16 cellular contexts compared by ENCODE assay signal in the genomic region with DNA sequence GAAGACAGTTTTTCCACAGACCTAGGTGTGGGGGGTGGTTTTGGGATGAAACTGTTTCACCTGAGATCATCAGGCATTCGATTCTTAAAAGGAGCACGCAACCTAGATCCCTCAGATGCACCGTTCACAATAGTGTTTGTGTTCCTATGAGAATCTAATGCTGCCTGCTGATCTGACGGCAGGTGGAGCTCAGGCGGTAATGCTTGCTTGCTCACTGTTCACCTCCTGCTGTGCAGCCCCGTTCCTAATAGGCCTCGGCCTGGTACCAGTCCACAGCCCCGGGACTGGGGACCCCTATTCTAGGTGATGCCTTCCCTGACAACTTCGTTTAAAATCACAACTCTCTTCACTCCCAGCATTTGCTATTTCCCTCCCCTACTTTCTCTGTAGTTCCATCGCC.
A peak's percentile ranks its signal among the peaks of the same experiment; 100 is the strongest.
DNase-seq lines count a peak whose midpoint lies in the region; ATAC-seq, FAIRE-seq and TF ChIP-seq lines count a peak whose summit lies in the region.
"Had no signal": no experiment of that assay in that cellular context is flagged by ENCODE, and none has a peak within 500 bp of the region (broad histone marks: within the 10 kb centered on the region; RNA-seq: fewer than 3 reads in every experiment).

No MANE protein-coding gene starts in this region.

- H3K4me2 ChIP-seq in HepG2 (ENCODE audit: low read depth, low read length) (no peak overlapping the region), neuronal stem cell (ENCODE audit: insufficient read depth, low read length, poor library complexity, severe bottlenecking) (no peak overlapping the region)

- H3K27me3 ChIP-seq in HepG2 (ENCODE audit: control insufficient read depth in 1 of 2, insufficient read depth in 2 of 2, low read length in 2 of 2) (peaks cover 2 to 25% of the 10 kb centered on the region in 2 experiments; a peak in 4 of 5 replicates), right lobe of liver (no peaks in the 10 kb centered on the region), neuronal stem cell (ENCODE audit: control insufficient read depth in 3 of 3, insufficient read depth in 3 of 3, low read depth in 1 of 3, low read length in 3 of 3) (no peaks in the 10 kb centered on the region)

- BruUV-seq in HepG2 (replicated peaks; lab: Mats Ljungman, UMichigan): no TSS peak

- H2AK5ac ChIP-seq in neuronal stem cell (ENCODE audit: low read depth, low read length): no peak overlapping the region

- H3K14ac ChIP-seq in neuronal stem cell (ENCODE audit: low read length): no peak overlapping the region

- H3K4me1 Mint-ChIP-seq in type B pancreatic cell (ENCODE audit: unreplicated experiment): no peaks in the 10 kb centered on the region

- H2BK12ac ChIP-seq in neuronal stem cell (ENCODE audit: low read length): no peak overlapping the region

- H3K4ac ChIP-seq in neuronal stem cell (ENCODE audit: low read length): no peak overlapping the region

- H3K9me3 ChIP-seq in HepG2 (ENCODE audit: low read length) (no peaks in the 10 kb centered on the region), right lobe of liver (no peaks in the 10 kb centered on the region), neuronal stem cell (replicated peaks in 1 of 2; ENCODE audit: control insufficient read depth in 2 of 2, insufficient read depth in 1 of 2, low read depth in 1 of 2, low read length in 2 of 2) (no peaks in the 10 kb centered on the region)

- no peaks in the 10 kb centered on the region for H3K79me2 ChIP-seq in HepG2 (ENCODE audit: insufficient read depth, low read length)

- H3K4me3 ChIP-seq in HepG2 (replicated peaks in 1 of 3; ENCODE audit: insufficient read depth in 1 of 3, low read depth in 2 of 3, low read length in 3 of 3) (no peak overlapping the region), right lobe of liver (no peak overlapping the region), neuronal stem cell (ENCODE audit: low read length in 2 of 2) (no peak overlapping the region)

- no peak overlapping the region for H2BK5ac ChIP-seq in neuronal stem cell (ENCODE audit: low read length)

- TF ChIP-seq CTCF in HepG2 (CRISPR knock-in tag; IDR thresholded peaks at IDR 0.05): peak; percentile 37
- TF ChIP-seq CTCF in right lobe of liver (IDR thresholded peaks at IDR 0.05): no peak
- TF ChIP-seq CTCF in type B pancreatic cell (conservative IDR thresholded peaks at IDR 0.05): no peak

- H2BK15ac ChIP-seq in neuronal stem cell (ENCODE audit: low read length): no peak overlapping the region

- in situ Hi-C loops in HepG2 (cut with HindIII; ENCODE audit: extremely low pct_ligation_motif_present, low pct_unique_long_range_greater_than_20kb): no loop called here

- H3K36me3 ChIP-seq in HepG2 (replicated peaks in 1 of 2; ENCODE audit: control insufficient read depth in 1 of 2, insufficient read depth in 2 of 2, low read length in 2 of 2): no peaks in the 10 kb centered on the region
- H3K36me3 ChIP-seq in right lobe of liver: no peaks in the 10 kb centered on the region
- H3K36me3 ChIP-seq in neuronal stem cell (replicated peaks in 1 of 2; ENCODE audit: control insufficient read depth in 2 of 2, insufficient read depth in 2 of 2, low read length in 2 of 2): no peaks in the 10 kb centered on the region

- intact Hi-C loops in HepG2 (cut with micrococcal nuclease; ENCODE audit: unreplicated experiment) (no loop called here), right lobe of liver (cut with DNase I) (no loop called here)

- H4K8ac ChIP-seq in neuronal stem cell (ENCODE audit: low read depth, low read length): no peak overlapping the region

- H2AFZ ChIP-seq in HepG2 (ENCODE audit: low read length) (no peak overlapping the region), neuronal stem cell (ENCODE audit: low read length) (no peak overlapping the region)

- no peaks in the 10 kb centered on the region for H3K36me3 Mint-ChIP-seq in type B pancreatic cell
- H3K36me3 Mint-ChIP-seq: CD4-positive, CD25-positive, alpha-beta regulatory T cell had no signal

- peak overlapping the region; percentile 9 for H3K27ac Mint-ChIP-seq in type B pancreatic cell
- H3K27ac Mint-ChIP-seq: CD4-positive, CD25-positive, alpha-beta regulatory T cell had no signal

- peaks cover 30% of the 10 kb centered on the region for H3K27me3 Mint-ChIP-seq in type B pancreatic cell

- H3K79me1 ChIP-seq in neuronal stem cell (ENCODE audit: low read depth, low read length): no peaks in the 10 kb centered on the region

- TF ChIP-seq EP300 in HepG2 (IDR thresholded peaks at IDR 0.05; ENCODE audit: low read depth in 2 of 2, low read length in 2 of 2) (no peak), HepG2 (CRISPR knock-in tag; IDR thresholded peaks at IDR 0.05; ENCODE audit: borderline replicate concordance) (no peak)

- H4K91ac ChIP-seq in neuronal stem cell (ENCODE audit: low read depth, low read length, poor library complexity): no peak overlapping the region

- H3K18ac ChIP-seq in neuronal stem cell (ENCODE audit: low read length): no peak overlapping the region

- H3K4me3 Mint-ChIP-seq in type B pancreatic cell: no peak overlapping the region

- peak; percentile 47; the same call in 1 of the 3 replicates for ATAC-seq in HepG2
- no peak for ATAC-seq in right lobe of liver
- ATAC-seq: HCT116 had no signal

- H3K4me1 ChIP-seq in HepG2 (ENCODE audit: insufficient read depth, low read length) (no peaks in the 10 kb centered on the region), right lobe of liver (no peaks in the 10 kb centered on the region), neuronal stem cell (ENCODE audit: control insufficient read depth in 2 of 2, insufficient read depth in 1 of 2, low read depth in 1 of 2, low read length in 2 of 2) (peaks cover 0 to 9% of the 10 kb centered on the region in 2 donors)

- no peak for TF ChIP-seq POLR2A in HepG2 (IDR thresholded peaks at IDR 0.05; ENCODE audit: insufficient read depth in 1 of 2, low read depth in 2 of 2, low read length in 2 of 2)
- TF ChIP-seq POLR2A in right lobe of liver (IDR thresholded peaks at IDR 0.05): no peak

- 27% methylated on average over 6 of the region's 10 CpGs for WGBS in HepG2 (ENCODE audit: low lambda C conversion rate)
- 38% methylated on average over 7 of the region's 10 CpGs for WGBS in right lobe of liver (ENCODE audit: insufficient coverage, low coverage, low lambda C conversion rate, missing lambda C conversion rate)
- WGBS in neuronal stem cell (ENCODE audit: extremely low coverage in 2 of 2, insufficient read length in 2 of 2, insufficient replicate concordance in 1 of 2), 2 donors: 100% methylated on average over 1 of the region's 10 CpGs

- H3K27ac ChIP-seq in HepG2 (ENCODE audit: extremely low read length, insufficient read depth, low read length): no peak overlapping the region
- H3K27ac ChIP-seq in right lobe of liver: no peak overlapping the region
- no peak overlapping the region for H3K27ac ChIP-seq in neuronal stem cell (replicated peaks; ENCODE audit: low read length)

- H3K9me3 Mint-ChIP-seq in type B pancreatic cell: no peaks in the 10 kb centered on the region

- POLR2A ChIA-PET in HepG2 (lab: Yijun Ruan, JAX): no interaction called here

- H4K20me1 ChIP-seq in HepG2 (ENCODE audit: insufficient read depth, low read length): no peaks in the 10 kb centered on the region

- H3K23ac ChIP-seq in neuronal stem cell (ENCODE audit: low read depth, low read length, poor library complexity): no peak overlapping the region

- CTCF ChIA-PET in HepG2 (lab: Yijun Ruan, JAX; ENCODE audit: low intra/inter-chr PET ratio, low total read pairs): no interaction called here

- FAIRE-seq in HepG2 (lab: Jason Lieb, UNC): peak; percentile 59

- TF ChIP-seq RAD21 in HepG2 (CRISPR knock-in tag; IDR thresholded peaks at IDR 0.05): no peak

- no peak for DNase-seq in HepG2 (ENCODE audit: low spot score)
- DNase-seq in right lobe of liver: no peak
- DNase-seq in NCI-H1694 treated with DMSO at 0.1 percent for 48 hours (lab: John Stamatoyannopoulos, UW): peak; percentile 5
- DNase-seq in cerebellar cortex (ENCODE audit: low spot score): peak; percentile 75
- DNase-seq in type B pancreatic cell (ENCODE audit: extremely low spot score, unreplicated experiment): no peak
- DNase-seq in activated CD4-positive, alpha-beta T cell treated with anti-CD3 and anti-CD28 coated beads, Interleukin-2, amount 50 U/mL, for 48 hours: no peak
- DNase-seq in neuronal stem cell (ENCODE audit: low spot score): no peak
- DNase-seq in COLO829 (ENCODE audit: low spot score): no peak
- DNase-seq: AML-193; CD4-positive, CD25-positive, alpha-beta regulatory T cell; DND-41; GF-D8; NCI-H1436; NCI-H446; SW 1271 had no signal

- H3K9ac ChIP-seq in HepG2 (ENCODE audit: insufficient read depth, low read depth, low read length) (no peak overlapping the region), neuronal stem cell (ENCODE audit: low read depth, low read length, poor library complexity) (no peak overlapping the region)

- no peak overlapping the region for H2BK120ac ChIP-seq in neuronal stem cell (ENCODE audit: low read depth, low read length)

TF ChIP-seq in HepG2, 621 proteins besides CTCF, POLR2A, EP300 and RAD21:
- TF ChIP-seq STAG1 (CRISPR knock-in tag; IDR thresholded peaks at IDR 0.05) (peak; percentile 23; the same call in 1 of the 2 replicates), MTA1 (CRISPR knock-in tag; IDR thresholded peaks at IDR 0.05; ENCODE audit: borderline replicate concordance) (no peak), GABPA (IDR thresholded peaks at IDR 0.05; ENCODE audit: low read depth, low read length) (no peak), GABPA (CRISPR knock-in tag; IDR thresholded peaks at IDR 0.05; ENCODE audit: low read depth) (no peak)
- TF ChIP-seq, protein P1, sequence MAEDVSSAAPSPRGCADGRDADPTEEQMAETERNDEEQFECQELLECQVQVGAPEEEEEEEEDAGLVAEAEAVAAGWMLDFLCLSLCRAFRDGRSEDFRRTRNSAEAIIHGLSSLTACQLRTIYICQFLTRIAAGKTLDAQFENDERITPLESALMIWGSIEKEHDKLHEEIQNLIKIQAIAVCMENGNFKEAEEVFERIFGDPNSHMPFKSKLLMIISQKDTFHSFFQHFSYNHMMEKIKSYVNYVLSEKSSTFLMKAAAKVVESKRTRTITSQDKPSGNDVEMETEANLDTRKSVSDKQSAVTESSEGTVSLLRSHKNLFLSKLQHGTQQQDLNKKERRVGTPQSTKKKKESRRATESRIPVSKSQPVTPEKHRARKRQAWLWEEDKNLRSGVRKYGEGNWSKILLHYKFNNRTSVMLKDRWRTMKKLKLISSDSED (CRISPR knock-in tag; IDR thresholded peaks at IDR 0.05): no peak

Comparison
In these comparisons a context has a peak if more than half of its experiments do, and no peak if none do; other contexts are left out.
1. DNase-seq: peak in NCI-H1694 treated with DMSO at 0.1 percent for 48 hours (single experiment) and cerebellar cortex (single experiment); none in HepG2 (single experiment), right lobe of liver (0 of 3), type B pancreatic cell (single experiment), activated CD4-positive, alpha-beta T cell treated with anti-CD3 and anti-CD28 coated beads, Interleukin-2, amount 50 U/mL, for 48 hours (0 of 2), neuronal stem cell (single experiment) and COLO829 (single experiment).